ENCODE assay signal across 2 cellular contexts in genomic region chr1:229374485-229374884, GRCh38.
TF ChIP-seq lines count a peak whose summit lies in the region.

No MANE protein-coding gene starts in this region.

TF ChIP-seq in GM23338, 12 proteins besides CTCF, POLR2A, EP300 and RAD21:
- no peak for TF ChIP-seq CREB1 (CRISPR knock-in tag; IDR thresholded peaks at IDR 0.05; ENCODE audit: low read depth)
- TF ChIP-seq, protein P1, sequence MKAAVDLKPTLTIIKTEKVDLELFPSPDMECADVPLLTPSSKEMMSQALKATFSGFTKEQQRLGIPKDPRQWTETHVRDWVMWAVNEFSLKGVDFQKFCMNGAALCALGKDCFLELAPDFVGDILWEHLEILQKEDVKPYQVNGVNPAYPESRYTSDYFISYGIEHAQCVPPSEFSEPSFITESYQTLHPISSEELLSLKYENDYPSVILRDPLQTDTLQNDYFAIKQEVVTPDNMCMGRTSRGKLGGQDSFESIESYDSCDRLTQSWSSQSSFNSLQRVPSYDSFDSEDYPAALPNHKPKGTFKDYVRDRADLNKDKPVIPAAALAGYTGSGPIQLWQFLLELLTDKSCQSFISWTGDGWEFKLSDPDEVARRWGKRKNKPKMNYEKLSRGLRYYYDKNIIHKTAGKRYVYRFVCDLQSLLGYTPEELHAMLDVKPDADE (IDR thresholded peaks at IDR 0.05): no peak
- TF ChIP-seq NANOG (IDR thresholded peaks at IDR 0.05; ENCODE audit: borderline replicate concordance): no peak
- TF ChIP-seq ZNF462 (CRISPR knock-in tag; IDR thresholded peaks at IDR 0.05): no peak
- no peak for TF ChIP-seq JUNB (IDR thresholded peaks at IDR 0.05; ENCODE audit: unreplicated experiment)
- no peak for TF ChIP-seq POLR2AphosphoS5 (IDR thresholded peaks at IDR 0.05; ENCODE audit: low read depth)
- no peak for TF ChIP-seq EZH2phosphoT487 (IDR thresholded peaks at IDR 0.05; ENCODE audit: unreplicated experiment)
- TF ChIP-seq, protein P2, sequence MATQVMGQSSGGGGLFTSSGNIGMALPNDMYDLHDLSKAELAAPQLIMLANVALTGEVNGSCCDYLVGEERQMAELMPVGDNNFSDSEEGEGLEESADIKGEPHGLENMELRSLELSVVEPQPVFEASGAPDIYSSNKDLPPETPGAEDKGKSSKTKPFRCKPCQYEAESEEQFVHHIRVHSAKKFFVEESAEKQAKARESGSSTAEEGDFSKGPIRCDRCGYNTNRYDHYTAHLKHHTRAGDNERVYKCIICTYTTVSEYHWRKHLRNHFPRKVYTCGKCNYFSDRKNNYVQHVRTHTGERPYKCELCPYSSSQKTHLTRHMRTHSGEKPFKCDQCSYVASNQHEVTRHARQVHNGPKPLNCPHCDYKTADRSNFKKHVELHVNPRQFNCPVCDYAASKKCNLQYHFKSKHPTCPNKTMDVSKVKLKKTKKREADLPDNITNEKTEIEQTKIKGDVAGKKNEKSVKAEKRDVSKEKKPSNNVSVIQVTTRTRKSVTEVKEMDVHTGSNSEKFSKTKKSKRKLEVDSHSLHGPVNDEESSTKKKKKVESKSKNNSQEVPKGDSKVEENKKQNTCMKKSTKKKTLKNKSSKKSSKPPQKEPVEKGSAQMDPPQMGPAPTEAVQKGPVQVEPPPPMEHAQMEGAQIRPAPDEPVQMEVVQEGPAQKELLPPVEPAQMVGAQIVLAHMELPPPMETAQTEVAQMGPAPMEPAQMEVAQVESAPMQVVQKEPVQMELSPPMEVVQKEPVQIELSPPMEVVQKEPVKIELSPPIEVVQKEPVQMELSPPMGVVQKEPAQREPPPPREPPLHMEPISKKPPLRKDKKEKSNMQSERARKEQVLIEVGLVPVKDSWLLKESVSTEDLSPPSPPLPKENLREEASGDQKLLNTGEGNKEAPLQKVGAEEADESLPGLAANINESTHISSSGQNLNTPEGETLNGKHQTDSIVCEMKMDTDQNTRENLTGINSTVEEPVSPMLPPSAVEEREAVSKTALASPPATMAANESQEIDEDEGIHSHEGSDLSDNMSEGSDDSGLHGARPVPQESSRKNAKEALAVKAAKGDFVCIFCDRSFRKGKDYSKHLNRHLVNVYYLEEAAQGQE (IDR thresholded peaks at IDR 0.05; ENCODE audit: unreplicated experiment): no peak
- no peak for TF ChIP-seq ZNF331 (CRISPR knock-in tag; IDR thresholded peaks at IDR 0.05; ENCODE audit: low read depth)
- TF ChIP-seq ZNF114 (CRISPR knock-in tag; IDR thresholded peaks at IDR 0.05): no peak
- no peak for TF ChIP-seq EZH2 (IDR thresholded peaks at IDR 0.05; ENCODE audit: low read depth, unreplicated experiment)
- no peak for TF ChIP-seq STAT1 (IDR thresholded peaks at IDR 0.05; ENCODE audit: unreplicated experiment)

TF ChIP-seq in SK-N-SH treated with all-trans-retinoic acid at 6 μM for 48 hours, 23 proteins besides CTCF, POLR2A, EP300 and RAD21:
- TF ChIP-seq SNAI2 (CRISPR knock-in tag; IDR thresholded peaks at IDR 0.05): no peak
- TF ChIP-seq OSR1 (CRISPR knock-in tag; IDR thresholded peaks at IDR 0.05): no peak
- no peak for TF ChIP-seq ESRRG (CRISPR knock-in tag; IDR thresholded peaks at IDR 0.05)
- TF ChIP-seq BACH2 (CRISPR knock-in tag; IDR thresholded peaks at IDR 0.05; ENCODE audit: borderline replicate concordance): no peak
- TF ChIP-seq ZNF565 (CRISPR knock-in tag; conservative IDR thresholded peaks at IDR 0.05; ENCODE audit: low read depth): no peak
- TF ChIP-seq CSDC2 (CRISPR knock-in tag; IDR thresholded peaks at IDR 0.05): no peak
- TF ChIP-seq ZC3H10 (CRISPR knock-in tag; IDR thresholded peaks at IDR 0.05): no peak
- no peak for TF ChIP-seq ZFP3 (CRISPR knock-in tag; IDR thresholded peaks at IDR 0.05)
- no peak for TF ChIP-seq TOX (CRISPR knock-in tag; IDR thresholded peaks at IDR 0.05; ENCODE audit: borderline replicate concordance)
- TF ChIP-seq, protein P3, sequence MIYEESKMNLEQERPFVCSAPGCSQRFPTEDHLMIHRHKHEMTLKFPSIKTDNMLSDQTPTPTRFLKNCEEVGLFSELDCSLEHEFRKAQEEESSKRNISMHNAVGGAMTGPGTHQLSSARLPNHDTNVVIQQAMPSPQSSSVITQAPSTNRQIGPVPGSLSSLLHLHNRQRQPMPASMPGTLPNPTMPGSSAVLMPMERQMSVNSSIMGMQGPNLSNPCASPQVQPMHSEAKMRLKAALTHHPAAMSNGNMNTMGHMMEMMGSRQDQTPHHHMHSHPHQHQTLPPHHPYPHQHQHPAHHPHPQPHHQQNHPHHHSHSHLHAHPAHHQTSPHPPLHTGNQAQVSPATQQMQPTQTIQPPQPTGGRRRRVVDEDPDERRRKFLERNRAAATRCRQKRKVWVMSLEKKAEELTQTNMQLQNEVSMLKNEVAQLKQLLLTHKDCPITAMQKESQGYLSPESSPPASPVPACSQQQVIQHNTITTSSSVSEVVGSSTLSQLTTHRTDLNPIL (CRISPR knock-in tag; IDR thresholded peaks at IDR 0.05; ENCODE audit: low read depth): no peak
- no peak for TF ChIP-seq ZNF70 (CRISPR knock-in tag; IDR thresholded peaks at IDR 0.05)
- TF ChIP-seq PPARA (CRISPR knock-in tag; IDR thresholded peaks at IDR 0.05; ENCODE audit: borderline replicate concordance): no peak
- TF ChIP-seq TCF4 (CRISPR knock-in tag; IDR thresholded peaks at IDR 0.05; ENCODE audit: borderline replicate concordance): no peak
- no peak for TF ChIP-seq ISL1 (CRISPR knock-in tag; IDR thresholded peaks at IDR 0.05)
- TF ChIP-seq, protein P4, sequence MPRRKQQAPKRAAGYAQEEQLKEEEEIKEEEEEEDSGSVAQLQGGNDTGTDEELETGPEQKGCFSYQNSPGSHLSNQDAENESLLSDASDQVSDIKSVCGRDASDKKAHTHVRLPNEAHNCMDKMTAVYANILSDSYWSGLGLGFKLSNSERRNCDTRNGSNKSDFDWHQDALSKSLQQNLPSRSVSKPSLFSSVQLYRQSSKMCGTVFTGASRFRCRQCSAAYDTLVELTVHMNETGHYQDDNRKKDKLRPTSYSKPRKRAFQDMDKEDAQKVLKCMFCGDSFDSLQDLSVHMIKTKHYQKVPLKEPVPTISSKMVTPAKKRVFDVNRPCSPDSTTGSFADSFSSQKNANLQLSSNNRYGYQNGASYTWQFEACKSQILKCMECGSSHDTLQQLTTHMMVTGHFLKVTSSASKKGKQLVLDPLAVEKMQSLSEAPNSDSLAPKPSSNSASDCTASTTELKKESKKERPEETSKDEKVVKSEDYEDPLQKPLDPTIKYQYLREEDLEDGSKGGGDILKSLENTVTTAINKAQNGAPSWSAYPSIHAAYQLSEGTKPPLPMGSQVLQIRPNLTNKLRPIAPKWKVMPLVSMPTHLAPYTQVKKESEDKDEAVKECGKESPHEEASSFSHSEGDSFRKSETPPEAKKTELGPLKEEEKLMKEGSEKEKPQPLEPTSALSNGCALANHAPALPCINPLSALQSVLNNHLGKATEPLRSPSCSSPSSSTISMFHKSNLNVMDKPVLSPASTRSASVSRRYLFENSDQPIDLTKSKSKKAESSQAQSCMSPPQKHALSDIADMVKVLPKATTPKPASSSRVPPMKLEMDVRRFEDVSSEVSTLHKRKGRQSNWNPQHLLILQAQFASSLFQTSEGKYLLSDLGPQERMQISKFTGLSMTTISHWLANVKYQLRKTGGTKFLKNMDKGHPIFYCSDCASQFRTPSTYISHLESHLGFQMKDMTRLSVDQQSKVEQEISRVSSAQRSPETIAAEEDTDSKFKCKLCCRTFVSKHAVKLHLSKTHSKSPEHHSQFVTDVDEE (CRISPR knock-in tag; IDR thresholded peaks at IDR 0.05): no peak
- TF ChIP-seq, protein P5, sequence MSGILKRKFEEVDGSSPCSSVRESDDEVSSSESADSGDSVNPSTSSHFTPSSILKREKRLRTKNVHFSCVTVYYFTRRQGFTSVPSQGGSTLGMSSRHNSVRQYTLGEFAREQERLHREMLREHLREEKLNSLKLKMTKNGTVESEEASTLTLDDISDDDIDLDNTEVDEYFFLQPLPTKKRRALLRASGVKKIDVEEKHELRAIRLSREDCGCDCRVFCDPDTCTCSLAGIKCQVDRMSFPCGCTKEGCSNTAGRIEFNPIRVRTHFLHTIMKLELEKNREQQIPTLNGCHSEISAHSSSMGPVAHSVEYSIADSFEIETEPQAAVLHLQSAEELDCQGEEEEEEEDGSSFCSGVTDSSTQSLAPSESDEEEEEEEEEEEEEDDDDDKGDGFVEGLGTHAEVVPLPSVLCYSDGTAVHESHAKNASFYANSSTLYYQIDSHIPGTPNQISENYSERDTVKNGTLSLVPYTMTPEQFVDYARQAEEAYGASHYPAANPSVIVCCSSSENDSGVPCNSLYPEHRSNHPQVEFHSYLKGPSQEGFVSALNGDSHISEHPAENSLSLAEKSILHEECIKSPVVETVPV (CRISPR knock-in tag; IDR thresholded peaks at IDR 0.05): no peak
- no peak for TF ChIP-seq ARNTL (CRISPR knock-in tag; IDR thresholded peaks at IDR 0.05; ENCODE audit: borderline replicate concordance, low read depth)
- TF ChIP-seq GLIS3 (CRISPR knock-in tag; IDR thresholded peaks at IDR 0.05): no peak
- no peak for TF ChIP-seq RARB (CRISPR knock-in tag; IDR thresholded peaks at IDR 0.05)
